In the genomic region with DNA sequence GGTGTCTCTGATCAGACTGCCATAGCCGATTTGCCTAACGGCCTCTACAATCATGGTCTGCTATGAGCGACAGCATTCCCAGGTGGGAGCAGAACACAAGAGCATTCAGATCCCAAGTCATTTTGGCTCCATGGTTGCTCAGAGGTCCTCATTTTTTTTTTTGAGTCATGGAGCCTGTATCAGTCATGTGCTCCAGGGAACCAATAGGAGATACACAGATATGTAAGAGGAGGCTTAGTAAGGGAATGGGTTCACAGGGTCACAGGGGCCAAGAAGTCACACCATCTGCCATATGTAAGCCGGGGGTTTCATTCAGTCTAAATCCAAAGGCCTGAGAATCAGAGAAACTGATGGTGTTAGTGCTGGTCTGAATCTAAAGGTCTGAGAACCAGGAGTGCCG, we compare ENCODE assay signal across 1 cellular context.
TF ChIP-seq lines count a peak whose summit lies in the region.

No MANE protein-coding gene starts in this region.

TF ChIP-seq in H1, 55 proteins besides CTCF, POLR2A, EP300 and RAD21:
- TF ChIP-seq RXRA (IDR thresholded peaks at IDR 0.05; ENCODE audit: insufficient read depth, low read depth, low read length) (no peak), TBP (IDR thresholded peaks at IDR 0.05; ENCODE audit: low read depth, low read length) (no peak), KDM5A (IDR thresholded peaks at IDR 0.05; ENCODE audit: low read length) (no peak)
TF ChIP-seq in H1: peak in this region for 0.
